2 cellular contexts compared by ENCODE assay signal in the genomic region with DNA sequence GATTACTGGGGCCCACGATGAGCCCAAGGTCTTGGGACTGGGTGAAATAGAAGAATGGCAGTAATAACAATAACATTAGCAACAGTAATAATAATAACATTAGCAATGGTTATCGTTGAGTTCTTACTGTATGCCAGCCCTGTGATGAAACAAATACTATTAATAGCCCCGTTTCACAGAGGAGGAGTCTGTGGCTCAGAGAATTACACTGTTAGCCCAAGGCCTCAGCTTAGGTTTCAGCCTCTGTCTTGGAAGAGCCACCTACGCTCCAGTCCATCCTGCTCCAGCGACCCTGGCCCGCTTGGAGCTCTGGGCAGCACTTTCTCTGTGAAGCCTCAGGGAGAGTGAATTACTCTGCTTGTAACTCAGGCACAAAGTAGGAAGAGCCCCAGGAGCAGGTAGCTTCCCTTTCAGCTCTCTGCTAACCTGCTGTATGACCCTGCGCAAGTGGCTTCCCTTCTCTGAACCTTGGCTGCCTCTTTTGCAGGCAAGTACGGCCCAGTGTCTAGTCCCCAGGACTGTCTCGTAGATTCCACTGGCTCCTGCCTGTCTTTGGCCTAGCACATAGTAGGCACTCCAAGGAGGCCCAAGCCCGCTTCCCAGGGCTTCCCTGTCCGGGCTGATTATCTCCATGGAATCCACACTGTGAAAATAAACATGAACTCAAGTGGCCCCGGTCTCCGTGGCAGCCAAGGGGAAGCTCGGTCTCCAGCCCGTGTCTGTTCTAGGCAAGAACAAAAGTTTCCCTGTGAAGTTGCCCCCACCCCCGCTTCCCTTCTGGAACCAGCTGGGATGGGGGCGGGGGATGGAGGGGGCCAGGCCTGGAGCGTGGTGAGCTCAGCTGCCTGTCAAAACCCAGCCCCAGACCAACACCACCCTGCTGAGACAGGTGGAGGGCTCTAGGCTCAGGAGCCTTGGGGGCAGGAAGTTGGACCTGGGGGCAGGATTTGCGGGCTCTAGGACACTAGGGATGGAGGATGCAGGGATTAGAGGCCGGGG.
TF ChIP-seq lines count a peak whose summit lies in the region.

No MANE protein-coding gene starts in this region.

TF ChIP-seq in H1, 55 proteins besides CTCF, POLR2A, EP300 and RAD21:
- TF ChIP-seq TBP (IDR thresholded peaks at IDR 0.05; ENCODE audit: low read depth, low read length) (no peak), SRF (IDR thresholded peaks at IDR 0.05; ENCODE audit: low read depth, low read length) (no peak), EZH2 (IDR thresholded peaks at IDR 0.05; ENCODE audit: low read depth, low read length, severe bottlenecking) (no peak), RXRA (IDR thresholded peaks at IDR 0.05; ENCODE audit: insufficient read depth, low read depth, low read length) (no peak), EGR1 (IDR thresholded peaks at IDR 0.05; ENCODE audit: borderline replicate concordance, low read depth, low read length) (no peak)

TF ChIP-seq in HepG2, 621 proteins besides CTCF, POLR2A, EP300 and RAD21 (continues in another document):
- TF ChIP-seq SALL1 (CRISPR knock-in tag; IDR thresholded peaks at IDR 0.05) (no peak; the same call in 1 of the 2 replicates), SKI (IDR thresholded peaks at IDR 0.05; ENCODE audit: partially characterized antibody) (no peak), TCF7L2 (IDR thresholded peaks at IDR 0.05; ENCODE audit: low read depth, low read length) (no peak), ZNF878 (CRISPR knock-in tag; IDR thresholded peaks at IDR 0.05) (no peak), RBM22 (optimal IDR thresholded peaks at IDR 0.05; ENCODE audit: low read length) (no peak), PRMT3 (CRISPR knock-in tag; IDR thresholded peaks at IDR 0.05; ENCODE audit: borderline replicate concordance, low read depth) (no peak), SOX13 (IDR thresholded peaks at IDR 0.05) (no peak), SOX13 (CRISPR knock-in tag; conservative IDR thresholded peaks at IDR 0.05 in 1 of 2, IDR thresholded peaks at IDR 0.05 in 1 of 2) (peak in 1 of 2 experiments; percentile 15; a peak in 1 of 4 replicates), JUND (CRISPR knock-in tag; IDR thresholded peaks at IDR 0.05) (no peak), NR3C1 (CRISPR knock-in tag; IDR thresholded peaks at IDR 0.05) (no peak), RAD51 (IDR thresholded peaks at IDR 0.05; ENCODE audit: borderline replicate concordance) (no peak), ZIK1 (CRISPR knock-in tag; IDR thresholded peaks at IDR 0.05; ENCODE audit: borderline replicate concordance, low read depth) (no peak), ZMYM2 (CRISPR knock-in tag; IDR thresholded peaks at IDR 0.05) (no peak), ARID2 (CRISPR knock-in tag; IDR thresholded peaks at IDR 0.05; ENCODE audit: borderline replicate concordance) (no peak), ZNF709 (CRISPR knock-in tag; IDR thresholded peaks at IDR 0.05) (no peak), DPF2 (CRISPR knock-in tag; IDR thresholded peaks at IDR 0.05; ENCODE audit: borderline replicate concordance, low read depth) (no peak)
- TF ChIP-seq, protein P1, sequence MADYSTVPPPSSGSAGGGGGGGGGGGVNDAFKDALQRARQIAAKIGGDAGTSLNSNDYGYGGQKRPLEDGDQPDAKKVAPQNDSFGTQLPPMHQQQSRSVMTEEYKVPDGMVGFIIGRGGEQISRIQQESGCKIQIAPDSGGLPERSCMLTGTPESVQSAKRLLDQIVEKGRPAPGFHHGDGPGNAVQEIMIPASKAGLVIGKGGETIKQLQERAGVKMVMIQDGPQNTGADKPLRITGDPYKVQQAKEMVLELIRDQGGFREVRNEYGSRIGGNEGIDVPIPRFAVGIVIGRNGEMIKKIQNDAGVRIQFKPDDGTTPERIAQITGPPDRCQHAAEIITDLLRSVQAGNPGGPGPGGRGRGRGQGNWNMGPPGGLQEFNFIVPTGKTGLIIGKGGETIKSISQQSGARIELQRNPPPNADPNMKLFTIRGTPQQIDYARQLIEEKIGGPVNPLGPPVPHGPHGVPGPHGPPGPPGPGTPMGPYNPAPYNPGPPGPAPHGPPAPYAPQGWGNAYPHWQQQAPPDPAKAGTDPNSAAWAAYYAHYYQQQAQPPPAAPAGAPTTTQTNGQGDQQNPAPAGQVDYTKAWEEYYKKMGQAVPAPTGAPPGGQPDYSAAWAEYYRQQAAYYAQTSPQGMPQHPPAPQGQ (CRISPR knock-in tag; IDR thresholded peaks at IDR 0.05; ENCODE audit: borderline replicate concordance) = no peak
- TF ChIP-seq, protein P2, sequence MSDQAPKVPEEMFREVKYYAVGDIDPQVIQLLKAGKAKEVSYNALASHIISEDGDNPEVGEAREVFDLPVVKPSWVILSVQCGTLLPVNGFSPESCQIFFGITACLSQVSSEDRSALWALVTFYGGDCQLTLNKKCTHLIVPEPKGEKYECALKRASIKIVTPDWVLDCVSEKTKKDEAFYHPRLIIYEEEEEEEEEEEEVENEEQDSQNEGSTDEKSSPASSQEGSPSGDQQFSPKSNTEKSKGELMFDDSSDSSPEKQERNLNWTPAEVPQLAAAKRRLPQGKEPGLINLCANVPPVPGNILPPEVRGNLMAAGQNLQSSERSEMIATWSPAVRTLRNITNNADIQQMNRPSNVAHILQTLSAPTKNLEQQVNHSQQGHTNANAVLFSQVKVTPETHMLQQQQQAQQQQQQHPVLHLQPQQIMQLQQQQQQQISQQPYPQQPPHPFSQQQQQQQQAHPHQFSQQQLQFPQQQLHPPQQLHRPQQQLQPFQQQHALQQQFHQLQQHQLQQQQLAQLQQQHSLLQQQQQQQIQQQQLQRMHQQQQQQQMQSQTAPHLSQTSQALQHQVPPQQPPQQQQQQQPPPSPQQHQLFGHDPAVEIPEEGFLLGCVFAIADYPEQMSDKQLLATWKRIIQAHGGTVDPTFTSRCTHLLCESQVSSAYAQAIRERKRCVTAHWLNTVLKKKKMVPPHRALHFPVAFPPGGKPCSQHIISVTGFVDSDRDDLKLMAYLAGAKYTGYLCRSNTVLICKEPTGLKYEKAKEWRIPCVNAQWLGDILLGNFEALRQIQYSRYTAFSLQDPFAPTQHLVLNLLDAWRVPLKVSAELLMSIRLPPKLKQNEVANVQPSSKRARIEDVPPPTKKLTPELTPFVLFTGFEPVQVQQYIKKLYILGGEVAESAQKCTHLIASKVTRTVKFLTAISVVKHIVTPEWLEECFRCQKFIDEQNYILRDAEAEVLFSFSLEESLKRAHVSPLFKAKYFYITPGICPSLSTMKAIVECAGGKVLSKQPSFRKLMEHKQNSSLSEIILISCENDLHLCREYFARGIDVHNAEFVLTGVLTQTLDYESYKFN (CRISPR knock-in tag; conservative IDR thresholded peaks at IDR 0.05) = peak; percentile 52
- TF ChIP-seq, protein P3, sequence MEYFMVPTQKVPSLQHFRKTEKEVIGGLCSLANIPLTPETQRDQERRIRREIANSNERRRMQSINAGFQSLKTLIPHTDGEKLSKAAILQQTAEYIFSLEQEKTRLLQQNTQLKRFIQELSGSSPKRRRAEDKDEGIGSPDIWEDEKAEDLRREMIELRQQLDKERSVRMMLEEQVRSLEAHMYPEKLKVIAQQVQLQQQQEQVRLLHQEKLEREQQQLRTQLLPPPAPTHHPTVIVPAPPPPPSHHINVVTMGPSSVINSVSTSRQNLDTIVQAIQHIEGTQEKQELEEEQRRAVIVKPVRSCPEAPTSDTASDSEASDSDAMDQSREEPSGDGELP (IDR thresholded peaks at IDR 0.05; ENCODE audit: borderline replicate concordance, low read depth) = peak; percentile 89
- TF ChIP-seq, protein P4, sequence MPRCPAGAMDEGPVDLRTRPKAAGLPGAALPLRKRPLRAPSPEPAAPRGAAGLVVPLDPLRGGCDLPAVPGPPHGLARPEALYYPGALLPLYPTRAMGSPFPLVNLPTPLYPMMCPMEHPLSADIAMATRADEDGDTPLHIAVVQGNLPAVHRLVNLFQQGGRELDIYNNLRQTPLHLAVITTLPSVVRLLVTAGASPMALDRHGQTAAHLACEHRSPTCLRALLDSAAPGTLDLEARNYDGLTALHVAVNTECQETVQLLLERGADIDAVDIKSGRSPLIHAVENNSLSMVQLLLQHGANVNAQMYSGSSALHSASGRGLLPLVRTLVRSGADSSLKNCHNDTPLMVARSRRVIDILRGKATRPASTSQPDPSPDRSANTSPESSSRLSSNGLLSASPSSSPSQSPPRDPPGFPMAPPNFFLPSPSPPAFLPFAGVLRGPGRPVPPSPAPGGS (CRISPR knock-in tag; IDR thresholded peaks at IDR 0.05) = no peak
- TF ChIP-seq, protein P5, sequence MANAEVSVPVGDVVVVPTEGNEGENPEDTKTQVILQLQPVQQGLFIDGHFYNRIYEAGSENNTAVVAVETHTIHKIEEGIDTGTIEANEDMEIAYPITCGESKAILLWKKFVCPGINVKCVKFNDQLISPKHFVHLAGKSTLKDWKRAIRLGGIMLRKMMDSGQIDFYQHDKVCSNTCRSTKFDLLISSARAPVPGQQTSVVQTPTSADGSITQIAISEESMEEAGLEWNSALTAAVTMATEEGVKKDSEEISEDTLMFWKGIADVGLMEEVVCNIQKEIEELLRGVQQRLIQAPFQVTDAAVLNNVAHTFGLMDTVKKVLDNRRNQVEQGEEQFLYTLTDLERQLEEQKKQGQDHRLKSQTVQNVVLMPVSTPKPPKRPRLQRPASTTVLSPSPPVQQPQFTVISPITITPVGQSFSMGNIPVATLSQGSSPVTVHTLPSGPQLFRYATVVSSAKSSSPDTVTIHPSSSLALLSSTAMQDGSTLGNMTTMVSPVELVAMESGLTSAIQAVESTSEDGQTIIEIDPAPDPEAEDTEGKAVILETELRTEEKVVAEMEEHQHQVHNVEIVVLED (CRISPR knock-in tag; IDR thresholded peaks at IDR 0.05; ENCODE audit: borderline replicate concordance) = no peak
- TF ChIP-seq, protein P6, sequence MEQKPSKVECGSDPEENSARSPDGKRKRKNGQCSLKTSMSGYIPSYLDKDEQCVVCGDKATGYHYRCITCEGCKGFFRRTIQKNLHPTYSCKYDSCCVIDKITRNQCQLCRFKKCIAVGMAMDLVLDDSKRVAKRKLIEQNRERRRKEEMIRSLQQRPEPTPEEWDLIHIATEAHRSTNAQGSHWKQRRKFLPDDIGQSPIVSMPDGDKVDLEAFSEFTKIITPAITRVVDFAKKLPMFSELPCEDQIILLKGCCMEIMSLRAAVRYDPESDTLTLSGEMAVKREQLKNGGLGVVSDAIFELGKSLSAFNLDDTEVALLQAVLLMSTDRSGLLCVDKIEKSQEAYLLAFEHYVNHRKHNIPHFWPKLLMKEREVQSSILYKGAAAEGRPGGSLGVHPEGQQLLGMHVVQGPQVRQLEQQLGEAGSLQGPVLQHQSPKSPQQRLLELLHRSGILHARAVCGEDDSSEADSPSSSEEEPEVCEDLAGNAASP (CRISPR knock-in tag; IDR thresholded peaks at IDR 0.05; ENCODE audit: borderline replicate concordance) = peak; percentile 87; the same call in 1 of the 2 replicates
- TF ChIP-seq, protein P7, sequence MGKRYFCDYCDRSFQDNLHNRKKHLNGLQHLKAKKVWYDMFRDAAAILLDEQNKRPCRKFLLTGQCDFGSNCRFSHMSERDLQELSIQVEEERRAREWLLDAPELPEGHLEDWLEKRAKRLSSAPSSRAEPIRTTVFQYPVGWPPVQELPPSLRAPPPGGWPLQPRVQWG (CRISPR knock-in tag; IDR thresholded peaks at IDR 0.05; ENCODE audit: borderline replicate concordance, low read depth) = no peak
- TF ChIP-seq, protein P8, sequence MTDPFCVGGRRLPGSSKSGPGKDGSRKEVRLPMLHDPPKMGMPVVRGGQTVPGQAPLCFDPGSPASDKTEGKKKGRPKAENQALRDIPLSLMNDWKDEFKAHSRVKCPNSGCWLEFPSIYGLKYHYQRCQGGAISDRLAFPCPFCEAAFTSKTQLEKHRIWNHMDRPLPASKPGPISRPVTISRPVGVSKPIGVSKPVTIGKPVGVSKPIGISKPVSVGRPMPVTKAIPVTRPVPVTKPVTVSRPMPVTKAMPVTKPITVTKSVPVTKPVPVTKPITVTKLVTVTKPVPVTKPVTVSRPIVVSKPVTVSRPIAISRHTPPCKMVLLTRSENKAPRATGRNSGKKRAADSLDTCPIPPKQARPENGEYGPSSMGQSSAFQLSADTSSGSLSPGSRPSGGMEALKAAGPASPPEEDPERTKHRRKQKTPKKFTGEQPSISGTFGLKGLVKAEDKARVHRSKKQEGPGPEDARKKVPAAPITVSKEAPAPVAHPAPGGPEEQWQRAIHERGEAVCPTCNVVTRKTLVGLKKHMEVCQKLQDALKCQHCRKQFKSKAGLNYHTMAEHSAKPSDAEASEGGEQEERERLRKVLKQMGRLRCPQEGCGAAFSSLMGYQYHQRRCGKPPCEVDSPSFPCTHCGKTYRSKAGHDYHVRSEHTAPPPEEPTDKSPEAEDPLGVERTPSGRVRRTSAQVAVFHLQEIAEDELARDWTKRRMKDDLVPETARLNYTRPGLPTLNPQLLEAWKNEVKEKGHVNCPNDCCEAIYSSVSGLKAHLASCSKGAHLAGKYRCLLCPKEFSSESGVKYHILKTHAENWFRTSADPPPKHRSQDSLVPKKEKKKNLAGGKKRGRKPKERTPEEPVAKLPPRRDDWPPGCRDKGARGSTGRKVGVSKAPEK (CRISPR knock-in tag; IDR thresholded peaks at IDR 0.05; ENCODE audit: borderline replicate concordance) = no peak
- TF ChIP-seq, protein P9, sequence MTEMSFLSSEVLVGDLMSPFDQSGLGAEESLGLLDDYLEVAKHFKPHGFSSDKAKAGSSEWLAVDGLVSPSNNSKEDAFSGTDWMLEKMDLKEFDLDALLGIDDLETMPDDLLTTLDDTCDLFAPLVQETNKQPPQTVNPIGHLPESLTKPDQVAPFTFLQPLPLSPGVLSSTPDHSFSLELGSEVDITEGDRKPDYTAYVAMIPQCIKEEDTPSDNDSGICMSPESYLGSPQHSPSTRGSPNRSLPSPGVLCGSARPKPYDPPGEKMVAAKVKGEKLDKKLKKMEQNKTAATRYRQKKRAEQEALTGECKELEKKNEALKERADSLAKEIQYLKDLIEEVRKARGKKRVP (CRISPR knock-in tag; IDR thresholded peaks at IDR 0.05) = no peak
- TF ChIP-seq, protein P10, sequence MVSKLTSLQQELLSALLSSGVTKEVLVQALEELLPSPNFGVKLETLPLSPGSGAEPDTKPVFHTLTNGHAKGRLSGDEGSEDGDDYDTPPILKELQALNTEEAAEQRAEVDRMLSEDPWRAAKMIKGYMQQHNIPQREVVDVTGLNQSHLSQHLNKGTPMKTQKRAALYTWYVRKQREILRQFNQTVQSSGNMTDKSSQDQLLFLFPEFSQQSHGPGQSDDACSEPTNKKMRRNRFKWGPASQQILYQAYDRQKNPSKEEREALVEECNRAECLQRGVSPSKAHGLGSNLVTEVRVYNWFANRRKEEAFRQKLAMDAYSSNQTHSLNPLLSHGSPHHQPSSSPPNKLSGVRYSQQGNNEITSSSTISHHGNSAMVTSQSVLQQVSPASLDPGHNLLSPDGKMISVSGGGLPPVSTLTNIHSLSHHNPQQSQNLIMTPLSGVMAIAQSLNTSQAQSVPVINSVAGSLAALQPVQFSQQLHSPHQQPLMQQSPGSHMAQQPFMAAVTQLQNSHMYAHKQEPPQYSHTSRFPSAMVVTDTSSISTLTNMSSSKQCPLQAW (CRISPR knock-in tag; IDR thresholded peaks at IDR 0.05) = no peak
- TF ChIP-seq, protein P11, sequence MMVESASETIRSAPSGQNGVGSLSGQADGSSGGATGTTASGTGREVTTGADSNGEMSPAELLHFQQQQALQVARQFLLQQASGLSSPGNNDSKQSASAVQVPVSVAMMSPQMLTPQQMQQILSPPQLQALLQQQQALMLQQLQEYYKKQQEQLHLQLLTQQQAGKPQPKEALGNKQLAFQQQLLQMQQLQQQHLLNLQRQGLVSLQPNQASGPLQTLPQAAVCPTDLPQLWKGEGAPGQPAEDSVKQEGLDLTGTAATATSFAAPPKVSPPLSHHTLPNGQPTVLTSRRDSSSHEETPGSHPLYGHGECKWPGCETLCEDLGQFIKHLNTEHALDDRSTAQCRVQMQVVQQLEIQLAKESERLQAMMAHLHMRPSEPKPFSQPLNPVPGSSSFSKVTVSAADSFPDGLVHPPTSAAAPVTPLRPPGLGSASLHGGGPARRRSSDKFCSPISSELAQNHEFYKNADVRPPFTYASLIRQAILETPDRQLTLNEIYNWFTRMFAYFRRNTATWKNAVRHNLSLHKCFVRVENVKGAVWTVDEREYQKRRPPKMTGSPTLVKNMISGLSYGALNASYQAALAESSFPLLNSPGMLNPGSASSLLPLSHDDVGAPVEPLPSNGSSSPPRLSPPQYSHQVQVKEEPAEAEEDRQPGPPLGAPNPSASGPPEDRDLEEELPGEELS (CRISPR knock-in tag; IDR thresholded peaks at IDR 0.05) = no peak
